ENCODE assay signal across 7 cellular contexts in genomic region chr18:67997496-67997895, GRCh38.
"Had no signal": no experiment of that assay in that cellular context is flagged by ENCODE, and none has a peak within 500 bp of the region (broad histone marks: within the 10 kb centered on the region; RNA-seq: fewer than 3 reads in every experiment).

No MANE protein-coding gene starts in this region.

- H3K9me3 ChIP-seq: HAP-1 had no signal

- H3K27ac ChIP-seq: GM23248 had no signal

- H3K9ac ChIP-seq: GM23248 had no signal

- H3K4me3 ChIP-seq: GM23248, HAP-1, K562 had no signal

- H3K4me1 ChIP-seq: HAP-1 had no signal

- H3K36me3 ChIP-seq: HAP-1 had no signal

- H2AFZ ChIP-seq: GM23248 had no signal

- DNase-seq: GM23248, GOT3, H7, HFFc6, IMR-90 had no signal
